ENCODE assay signal across 2 cellular contexts in the genomic region with DNA sequence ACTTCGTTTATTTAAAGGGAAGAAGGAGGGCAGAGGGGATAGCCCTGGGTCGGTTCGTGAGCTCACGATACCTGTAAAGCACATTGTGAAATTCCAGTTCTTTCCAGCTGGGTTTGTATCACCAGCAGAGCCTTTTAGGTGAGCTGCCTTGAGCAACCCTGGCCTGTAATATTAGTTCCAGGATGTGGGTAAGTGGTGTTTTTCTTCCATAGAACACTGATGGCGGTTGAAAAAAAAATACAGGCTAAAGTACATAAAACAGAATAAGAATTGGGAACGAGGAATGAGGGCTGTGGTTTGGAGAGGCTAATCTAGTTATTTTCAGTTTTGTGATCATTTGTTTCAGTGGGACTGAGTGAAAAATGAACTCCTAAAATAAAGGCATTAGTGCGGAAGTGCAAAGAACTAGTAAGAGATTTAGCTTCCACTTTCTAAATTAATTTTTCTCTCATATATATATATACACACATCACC.
A peak's percentile ranks its signal among the peaks of the same experiment; 100 is the strongest.
TF ChIP-seq lines count a peak whose summit lies in the region.

No MANE protein-coding gene starts in this region.

TF ChIP-seq in IMR-90, 13 proteins besides CTCF, POLR2A, EP300 and RAD21:
- TF ChIP-seq BHLHE40 (IDR thresholded peaks at IDR 0.05; ENCODE audit: low read depth, low read length) (no peak), RCOR1 (IDR thresholded peaks at IDR 0.05; ENCODE audit: insufficient replicate concordance, low read length) (no peak), CEBPB (IDR thresholded peaks at IDR 0.05; ENCODE audit: low read depth, low read length) (no peak), CHD1 (IDR thresholded peaks at IDR 0.05; ENCODE audit: low read depth, low read length) (no peak), RFX5 (IDR thresholded peaks at IDR 0.05; ENCODE audit: low read depth, low read length) (no peak), MAZ (IDR thresholded peaks at IDR 0.05; ENCODE audit: borderline replicate concordance, low read depth, low read length) (no peak)
- TF ChIP-seq, protein P1, sequence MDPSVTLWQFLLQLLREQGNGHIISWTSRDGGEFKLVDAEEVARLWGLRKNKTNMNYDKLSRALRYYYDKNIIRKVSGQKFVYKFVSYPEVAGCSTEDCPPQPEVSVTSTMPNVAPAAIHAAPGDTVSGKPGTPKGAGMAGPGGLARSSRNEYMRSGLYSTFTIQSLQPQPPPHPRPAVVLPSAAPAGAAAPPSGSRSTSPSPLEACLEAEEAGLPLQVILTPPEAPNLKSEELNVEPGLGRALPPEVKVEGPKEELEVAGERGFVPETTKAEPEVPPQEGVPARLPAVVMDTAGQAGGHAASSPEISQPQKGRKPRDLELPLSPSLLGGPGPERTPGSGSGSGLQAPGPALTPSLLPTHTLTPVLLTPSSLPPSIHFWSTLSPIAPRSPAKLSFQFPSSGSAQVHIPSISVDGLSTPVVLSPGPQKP (IDR thresholded peaks at IDR 0.05; ENCODE audit: borderline replicate concordance, low read depth, low read length), result no peak

TF ChIP-seq in GM12878, 131 proteins besides CTCF, POLR2A, EP300 and RAD21:
- peak; percentile 24; the same call in 1 of the 2 replicates for TF ChIP-seq RUNX3 (IDR thresholded peaks at IDR 0.05; ENCODE audit: low read length)
- no peak for TF ChIP-seq WRNIP1 (IDR thresholded peaks at IDR 0.05; ENCODE audit: borderline replicate concordance, low read depth, low read length)
TF ChIP-seq in GM12878: peak in this region for 1.
